1 cellular context compared by ENCODE assay signal in genomic region chr3:62876064-62876463, GRCh38.
A peak's percentile ranks its signal among the peaks of the same experiment; 100 is the strongest.
TF ChIP-seq lines count a peak whose summit lies in the region.

No MANE protein-coding gene starts in this region.

TF ChIP-seq in WTC11, 78 proteins besides CTCF, POLR2A, EP300 and RAD21 (continued from another document and continues in another):
- 0 out of 2 replicates have a peak, but pooled peaks have one; percentile 25 for TF ChIP-seq E2F5 (CRISPR knock-in tag; IDR thresholded peaks at IDR 0.05)
- no peak for TF ChIP-seq OVOL2 (CRISPR knock-in tag; IDR thresholded peaks at IDR 0.05; ENCODE audit: borderline replicate concordance)
- TF ChIP-seq KAT7 (CRISPR knock-in tag; IDR thresholded peaks at IDR 0.05; ENCODE audit: borderline replicate concordance), result peak; percentile 78; the same call in 1 of the 2 replicates
- TF ChIP-seq IRF1 (CRISPR knock-in tag; IDR thresholded peaks at IDR 0.05), result peak; percentile 87
- TF ChIP-seq TP53 (CRISPR knock-in tag; IDR thresholded peaks at IDR 0.05), result peak; percentile 50; the same call in 1 of the 2 replicates
- peak; percentile 16; the same call in 1 of the 2 replicates for TF ChIP-seq NFYB (CRISPR knock-in tag; conservative IDR thresholded peaks at IDR 0.05; ENCODE audit: low read depth)
- 0 out of 2 replicates have a peak, but pooled peaks have one; percentile 62 for TF ChIP-seq TEAD4 (CRISPR knock-in tag; IDR thresholded peaks at IDR 0.05)
- TF ChIP-seq STAT6 (CRISPR knock-in tag; conservative IDR thresholded peaks at IDR 0.05; ENCODE audit: low read depth), result no peak
- TF ChIP-seq FOXP4 (CRISPR knock-in tag; IDR thresholded peaks at IDR 0.05), result peak; percentile 91
- TF ChIP-seq E2F1 (CRISPR knock-in tag; IDR thresholded peaks at IDR 0.05), result no peak
- TF ChIP-seq EMX1 (CRISPR knock-in tag; IDR thresholded peaks at IDR 0.05), result no peak
- TF ChIP-seq HMGA2 (CRISPR knock-in tag; IDR thresholded peaks at IDR 0.05), result no peak
- TF ChIP-seq ZNF416 (CRISPR knock-in tag; IDR thresholded peaks at IDR 0.05), result no peak
- peak; percentile 87 for TF ChIP-seq ETV6 (CRISPR knock-in tag; IDR thresholded peaks at IDR 0.05)
- peak; percentile 66; the same call in 1 of the 2 replicates for TF ChIP-seq ZNF232 (CRISPR knock-in tag; IDR thresholded peaks at IDR 0.05)
- TF ChIP-seq ZNF396 (CRISPR knock-in tag; IDR thresholded peaks at IDR 0.05; ENCODE audit: borderline replicate concordance), result no peak
- TF ChIP-seq GTF2I (CRISPR knock-in tag; conservative IDR thresholded peaks at IDR 0.05), result no peak
- no peak for TF ChIP-seq NR2C2 (CRISPR knock-in tag; IDR thresholded peaks at IDR 0.05)
- TF ChIP-seq AFF4 (CRISPR knock-in tag; IDR thresholded peaks at IDR 0.05; ENCODE audit: borderline replicate concordance), result no peak
- TF ChIP-seq ZNF317 (CRISPR knock-in tag; IDR thresholded peaks at IDR 0.05; ENCODE audit: borderline replicate concordance, low read depth), result 0 out of 2 replicates have a peak, but pooled peaks have one; percentile 40
- no peak for TF ChIP-seq MXD4 (CRISPR knock-in tag; IDR thresholded peaks at IDR 0.05; ENCODE audit: borderline replicate concordance)
- TF ChIP-seq MYBL2 (CRISPR knock-in tag; IDR thresholded peaks at IDR 0.05), result 0 out of 2 replicates have a peak, but pooled peaks have one; percentile 49
- TF ChIP-seq TEAD1 (CRISPR knock-in tag; IDR thresholded peaks at IDR 0.05), result peak; percentile 74
- peak; percentile 83; the same call in 1 of the 2 replicates for TF ChIP-seq SMAD3 (CRISPR knock-in tag; IDR thresholded peaks at IDR 0.05; ENCODE audit: borderline replicate concordance)
- 0 out of 2 replicates have a peak, but pooled peaks have one; percentile 70 for TF ChIP-seq ZNF219 (CRISPR knock-in tag; IDR thresholded peaks at IDR 0.05; ENCODE audit: borderline replicate concordance)
- TF ChIP-seq ZNF425 (CRISPR knock-in tag; conservative IDR thresholded peaks at IDR 0.05), result no peak
- no peak for TF ChIP-seq NR3C1 (CRISPR knock-in tag; conservative IDR thresholded peaks at IDR 0.05; ENCODE audit: low read depth)
- no peak for TF ChIP-seq GRHL2 (CRISPR knock-in tag; IDR thresholded peaks at IDR 0.05; ENCODE audit: insufficient replicate concordance, severe bottlenecking)
- no peak for TF ChIP-seq CREB1 (CRISPR knock-in tag; IDR thresholded peaks at IDR 0.05)
- TF ChIP-seq ZNF138 (CRISPR knock-in tag; conservative IDR thresholded peaks at IDR 0.05), result no peak
- TF ChIP-seq ZNF281 (CRISPR knock-in tag; IDR thresholded peaks at IDR 0.05), result no peak
- TF ChIP-seq ZMAT4 (CRISPR knock-in tag; IDR thresholded peaks at IDR 0.05), result no peak
- peak; percentile 92 for TF ChIP-seq NFE2L1 (CRISPR knock-in tag; IDR thresholded peaks at IDR 0.05)
- no peak for TF ChIP-seq NR1H2 (CRISPR knock-in tag; IDR thresholded peaks at IDR 0.05)
- peak; percentile 56; the same call in 1 of the 2 replicates for TF ChIP-seq CREM (CRISPR knock-in tag; IDR thresholded peaks at IDR 0.05)
- TF ChIP-seq PREB (CRISPR knock-in tag; IDR thresholded peaks at IDR 0.05; ENCODE audit: borderline replicate concordance), result no peak
- TF ChIP-seq NFATC4 (CRISPR knock-in tag; IDR thresholded peaks at IDR 0.05), result no peak
